14 cellular contexts compared by ENCODE assay signal in genomic region chr6:161135695-161136591, GRCh38.
DNase-seq lines count a peak whose midpoint lies in the region; ATAC-seq and TF ChIP-seq lines count a peak whose summit lies in the region.
"Had no signal": no experiment of that assay in that cellular context is flagged by ENCODE, and none has a peak within 500 bp of the region (broad histone marks: within the 10 kb centered on the region; RNA-seq: fewer than 3 reads in every experiment).

No MANE protein-coding gene starts in this region.

- POLR2A ChIA-PET in activated B cell treated with CpG ODN at 0.5 μM for 24 hours (lab: Charles Lee): no interaction called here

- DNase-seq in NCI-H510A treated with DMSO at 0.1 percent for 48 hours (lab: John Stamatoyannopoulos, UW) (peak; percentile 0), NCI-H510A (lab: John Stamatoyannopoulos, UW) (no peak), activated B cell treated with CpG ODN at 0.5 μM for 24 hours (no peak), neural crest cell (ENCODE audit: low read depth, low spot score) (no peak), NCI-H446 treated with DMSO at 0.1 percent for 48 hours (lab: John Stamatoyannopoulos, UW) (no peak), progenitor cell of endocrine pancreas (ENCODE audit: low spot score, unreplicated experiment) (no peak)
- DNase-seq in stimulated activated CD8-positive, alpha-beta memory T cell treated with anti-CD3 and anti-CD28 coated beads, Interleukin-4, amount 100 ng/mL, for 48 hours: no peak
- DNase-seq: activated naive CD4-positive, alpha-beta T cell treated with anti-CD3 and anti-CD28 coated beads, Interleukin-2, amount 50 U/mL, for 16 hours; DND-41; IMR-90; NCI-H2171 treated with DMSO at 0.1 percent for 48 hours; SHP77 treated with DMSO at 0.1 percent for 48 hours; tibial artery had no signal

- TF ChIP-seq CTCF in activated B cell treated with CpG ODN at 0.5 μM for 24 hours (IDR thresholded peaks at IDR 0.05) (no peak), neural crest cell (conservative IDR thresholded peaks at IDR 0.05) (no peak), progenitor cell of endocrine pancreas (IDR thresholded peaks at IDR 0.05; ENCODE audit: unreplicated experiment) (no peak)

- H3K4me3 Mint-ChIP-seq in activated B cell treated with CpG ODN at 0.5 μM for 24 hours (no peak overlapping the region), neural crest cell (peak overlapping the region; percentile 36), progenitor cell of endocrine pancreas (ENCODE audit: low read depth) (no peak overlapping the region)

- CTCF ChIA-PET in activated B cell treated with CpG ODN at 0.5 μM for 24 hours (lab: Charles Lee): no interaction called here

- H3K4me1 Mint-ChIP-seq in activated B cell treated with CpG ODN at 0.5 μM for 24 hours: peaks cover 16% of the 10 kb centered on the region
- peaks cover 17% of the 10 kb centered on the region for H3K4me1 Mint-ChIP-seq in neural crest cell
- no peaks in the 10 kb centered on the region for H3K4me1 Mint-ChIP-seq in progenitor cell of endocrine pancreas (ENCODE audit: low read depth)

- peak; percentile 44 for ATAC-seq in HG03175 (IDR thresholded peaks at IDR 0.05; ENCODE audit: unreplicated experiment)
- peak; percentile 10 for ATAC-seq in activated B cell treated with CpG ODN at 0.5 μM for 24 hours (ENCODE audit: low read depth)

- H3K9me3 Mint-ChIP-seq in activated B cell treated with CpG ODN at 0.5 μM for 24 hours (no peaks in the 10 kb centered on the region), neural crest cell (no peaks in the 10 kb centered on the region), progenitor cell of endocrine pancreas (ENCODE audit: low read depth) (no peaks in the 10 kb centered on the region)

- H3K27ac Mint-ChIP-seq in activated B cell treated with CpG ODN at 0.5 μM for 24 hours (no peak overlapping the region), neural crest cell (ENCODE audit: unreplicated experiment) (peak overlapping the region; percentile 98), progenitor cell of endocrine pancreas (no peak overlapping the region)

- intact Hi-C loops in activated B cell treated with CpG ODN at 0.5 μM for 24 hours (cut with micrococcal nuclease): no loop called here

- H3K36me3 Mint-ChIP-seq in activated B cell treated with CpG ODN at 0.5 μM for 24 hours (ENCODE audit: low read depth) (peaks cover 2% of the 10 kb centered on the region), neural crest cell (ENCODE audit: low read depth) (peaks cover 41% of the 10 kb centered on the region), progenitor cell of endocrine pancreas (ENCODE audit: insufficient read depth) (peaks cover 32% of the 10 kb centered on the region)

- H3K27me3 Mint-ChIP-seq in activated B cell treated with CpG ODN at 0.5 μM for 24 hours: no peaks in the 10 kb centered on the region
- no peaks in the 10 kb centered on the region for H3K27me3 Mint-ChIP-seq in neural crest cell (ENCODE audit: low read depth)
- H3K27me3 Mint-ChIP-seq in progenitor cell of endocrine pancreas: no peaks in the 10 kb centered on the region
